In genomic region chr16:3690991-3691720, GRCh38 we compare ENCODE assay signal across 10 cellular contexts. TPM values are rescaled to one million over a fixed set of nuclear protein-coding genes. Genes with fewer than 3 reads are reported as not detected.
A peak's percentile ranks its signal among the peaks of the same experiment; 100 is the strongest.
DNase-seq lines count a peak whose midpoint lies in the region; ATAC-seq and TF ChIP-seq lines count a peak whose summit lies in the region.
"Had no signal": no experiment of that assay in that cellular context is flagged by ENCODE, and none has a peak within 500 bp of the region (broad histone marks: within the 10 kb centered on the region; RNA-seq: fewer than 3 reads in every experiment).

No MANE protein-coding gene starts in this region.

- H3K36me3 Mint-ChIP-seq in activated naive CD4-positive, alpha-beta T cell treated with anti-CD3 and anti-CD28 coated beads, Interleukin-2, amount 50 U/mL, for 24 hours = peaks cover 6% of the 10 kb centered on the region
- peaks cover 6 to 7% of the 10 kb centered on the region in 2 donors for H3K36me3 Mint-ChIP-seq in activated naive CD4-positive, alpha-beta T cell treated with anti-CD3 and anti-CD28 coated beads, Interleukin-2, amount 50 U/mL, for 72 hours

- no peak overlapping the region for H3K27ac Mint-ChIP-seq in activated naive CD4-positive, alpha-beta T cell treated with anti-CD3 and anti-CD28 coated beads, Interleukin-2, amount 50 U/mL, for 24 hours
- peak overlapping the region in 1 of 2 donors; percentile 77 for H3K27ac Mint-ChIP-seq in activated naive CD4-positive, alpha-beta T cell treated with anti-CD3 and anti-CD28 coated beads, Interleukin-2, amount 50 U/mL, for 72 hours

- no peaks in the 10 kb centered on the region for H3K36me3 ChIP-seq in mucosa of descending colon (ENCODE audit: low read depth)
- H3K36me3 ChIP-seq in vagina = peaks cover 0 to 9% of the 10 kb centered on the region in 2 donors

- TF ChIP-seq CTCF in coronary artery (IDR thresholded peaks at IDR 0.05) (no peak), mucosa of descending colon (IDR thresholded peaks at IDR 0.05) (no peak), vagina (IDR thresholded peaks at IDR 0.05) (no peak)

- H3K4me3 Mint-ChIP-seq in activated naive CD4-positive, alpha-beta T cell treated with anti-CD3 and anti-CD28 coated beads, Interleukin-2, amount 50 U/mL, for 24 hours = peak overlapping the region; percentile 30

- peaks cover 15% of the 10 kb centered on the region for H3K4me1 Mint-ChIP-seq in activated naive CD4-positive, alpha-beta T cell treated with anti-CD3 and anti-CD28 coated beads, Interleukin-2, amount 50 U/mL, for 24 hours

- H3K27ac ChIP-seq in coronary artery (peak overlapping the region; percentile 37 to 83), vagina (peak overlapping the region; percentile 83)
- H3K27ac ChIP-seq: HL-60 had no signal

- no peak for TF ChIP-seq POLR2A in vagina (IDR thresholded peaks at IDR 0.05)

- ATAC-seq in activated naive CD4-positive, alpha-beta T cell treated with anti-CD3 and anti-CD28 coated beads, Interleukin-2, amount 50 U/mL, for 72 hours = no peak
- ATAC-seq in mucosa of descending colon = peak; percentile 7

- H3K4me3 ChIP-seq in coronary artery (peak overlapping the region; percentile 74), mucosa of descending colon (no peak overlapping the region), vagina (peak overlapping the region; percentile 34 to 44)

- peaks cover 6% of the 10 kb centered on the region for H3K4me1 ChIP-seq in mucosa of descending colon (ENCODE audit: low read depth)
- peaks cover 17% of the 10 kb centered on the region for H3K4me1 ChIP-seq in vagina

- no peaks in the 10 kb centered on the region for H3K27me3 ChIP-seq in vagina

- no peak for DNase-seq in activated naive CD4-positive, alpha-beta T cell treated with anti-CD3 and anti-CD28 coated beads, Interleukin-2, amount 50 U/mL, for 72 hours (ENCODE audit: low spot score in 2 of 2)
- no peak for DNase-seq in coronary artery (ENCODE audit: low spot score)
- peak in 1 of 3 donors; percentile 16 for DNase-seq in mucosa of descending colon
- no peak for DNase-seq in vagina (ENCODE audit: extremely low spot score in 2 of 2)
- no peak for DNase-seq in activated CD4-positive, alpha-beta T cell treated with anti-CD3 and anti-CD28 coated beads for 48 hours
- DNase-seq in NCI-H2081 (lab: John Stamatoyannopoulos, UW) = no peak
- DNase-seq in activated effector memory CD4-positive, alpha-beta T cell treated with Interleukin-2 at 50 U/mL for 16 hours = no peak

- H3K9me3 ChIP-seq in mucosa of descending colon = no peaks in the 10 kb centered on the region
- no peaks in the 10 kb centered on the region for H3K9me3 ChIP-seq in vagina

- no peaks in the 10 kb centered on the region for H3K27me3 Mint-ChIP-seq in activated naive CD4-positive, alpha-beta T cell treated with anti-CD3 and anti-CD28 coated beads, Interleukin-2, amount 50 U/mL, for 24 hours
- H3K27me3 Mint-ChIP-seq: CD4-positive, alpha-beta memory T cell had no signal

- no peaks in the 10 kb centered on the region for H3K9me3 Mint-ChIP-seq in activated naive CD4-positive, alpha-beta T cell treated with anti-CD3 and anti-CD28 coated beads, Interleukin-2, amount 50 U/mL, for 24 hours
- H3K9me3 Mint-ChIP-seq in activated naive CD4-positive, alpha-beta T cell treated with anti-CD3 and anti-CD28 coated beads, Interleukin-2, amount 50 U/mL, for 72 hours = no peaks in the 10 kb centered on the region
- H3K9me3 Mint-ChIP-seq: CD4-positive, alpha-beta memory T cell had no signal

- intact Hi-C loops in mucosa of descending colon (cut with DNase I, micrococcal nuclease) (loop anchor here in 1 of 2 donors (10.0 kb wide), 1 partner anchor 184 kb away; no protein-coding TSS in a partner anchor), vagina (cut with DNase I) (no loop called here)

RNA-seq across cellular contexts. Expression of gene TRAP1, which starts 26.2 kb away (rescaled TPM):
- 100 to 1,000 TPM; 191 to 276 TPM for total RNA-seq in activated naive CD4-positive, alpha-beta T cell treated with anti-CD3 and anti-CD28 coated beads, Interleukin-2, amount 50 U/mL, for 72 hours
- total RNA-seq in mucosa of descending colon (10 to 100 TPM; 56.9 to 94.5 (median 69.1) TPM), vagina (111 TPM)

RNA-seq across cellular contexts. Expression of gene DNASE1, which starts 36.7 kb away (rescaled TPM):
- 10 to 100 TPM; 17.5 to 29.5 TPM for total RNA-seq in activated naive CD4-positive, alpha-beta T cell treated with anti-CD3 and anti-CD28 coated beads, Interleukin-2, amount 50 U/mL, for 72 hours
- 10 to 100 TPM; 24.4 to 36.0 (median 27.0) TPM for total RNA-seq in mucosa of descending colon
- 50.3 TPM for total RNA-seq in vagina
